ENCODE assay signal across 21 cellular contexts in the genomic region with DNA sequence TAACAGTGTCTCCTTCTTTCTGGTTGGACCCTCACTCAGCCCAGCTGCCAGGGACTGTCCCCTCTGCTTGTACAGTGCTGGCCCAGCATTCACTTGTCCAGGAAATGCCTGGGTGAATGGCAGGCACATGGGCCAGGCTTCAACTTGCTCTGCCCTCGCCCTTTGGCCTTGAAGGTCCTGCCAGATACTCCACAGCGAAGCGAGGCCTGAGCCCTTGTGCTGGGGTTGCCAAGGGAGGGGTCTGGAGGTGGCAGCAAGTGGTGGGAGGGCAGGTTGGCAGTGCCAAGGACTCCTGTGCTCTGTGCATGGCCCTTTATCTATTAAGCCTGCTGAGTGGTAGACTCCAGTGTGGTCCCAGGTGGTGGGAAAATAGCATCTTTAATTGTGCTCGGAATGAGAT.
DNase-seq lines count a peak whose midpoint lies in the region; ATAC-seq and TF ChIP-seq lines count a peak whose summit lies in the region.
"Had no signal": no experiment of that assay in that cellular context is flagged by ENCODE, and none has a peak within 500 bp of the region (broad histone marks: within the 10 kb centered on the region; RNA-seq: fewer than 3 reads in every experiment).

No MANE protein-coding gene starts in this region.

- H3K36me3 ChIP-seq in heart right ventricle (no peaks in the 10 kb centered on the region), WERI-Rb-1 (peaks cover 46% of the 10 kb centered on the region), testis (ENCODE audit: low read depth, missing control alignments) (no peaks in the 10 kb centered on the region)
- H3K36me3 ChIP-seq: BE2C, HAP-1 had no signal

- H3K27me3 ChIP-seq in heart right ventricle (no peaks in the 10 kb centered on the region), WERI-Rb-1 (ENCODE audit: insufficient read depth, low read depth, severe bottlenecking) (no peaks in the 10 kb centered on the region), testis (no peaks in the 10 kb centered on the region)
- H3K27me3 ChIP-seq: BE2C had no signal

- H3K9me3 Mint-ChIP-seq in nephron progenitor cell = no peaks in the 10 kb centered on the region
- H3K9me3 Mint-ChIP-seq: CD4-positive, alpha-beta T cell had no signal

- peaks cover 19% of the 10 kb centered on the region for H3K27me3 Mint-ChIP-seq in nephron progenitor cell (ENCODE audit: low read depth, poor library complexity)
- H3K27me3 Mint-ChIP-seq: CD4-positive, alpha-beta T cell had no signal

- peak overlapping the region; percentile 80 for H3K27ac Mint-ChIP-seq in nephron progenitor cell
- H3K27ac Mint-ChIP-seq: CD4-positive, alpha-beta T cell had no signal

- DNase-seq in heart right ventricle (no peak), cardiac septum (ENCODE audit: low spot score) (no peak), WERI-Rb-1 (no peak), nephron progenitor cell (no peak), testis (peak; percentile 62)
- DNase-seq in activated CD8-positive, alpha-beta memory T cell treated with anti-CD3 and anti-CD28 coated beads for 24 hours = no peak
- no peak for DNase-seq in activated naive CD4-positive, alpha-beta T cell treated with Interleukin-2 at 50 U/mL for 16 hours
- DNase-seq: BE2C; CD4-positive, alpha-beta T cell; DMS153; GDM1; IMR-90; NCI-H1092; NCI-H1436 treated with DMSO at 0.1 percent for 48 hours; NCI-H2029; NCI-H345; NCI-H524 treated with DMSO at 0.1 percent for 48 hours had no signal

- TF ChIP-seq CTCF in heart right ventricle (IDR thresholded peaks at IDR 0.05) (no peak), WERI-Rb-1 (IDR thresholded peaks at IDR 0.05; ENCODE audit: low read depth, low read length) (no peak), nephron progenitor cell (IDR thresholded peaks at IDR 0.05) (no peak), testis (IDR thresholded peaks at IDR 0.05) (no peak)

- TF ChIP-seq POLR2A in testis (IDR thresholded peaks at IDR 0.05) = no peak

- H3K27ac ChIP-seq in heart right ventricle (peak overlapping the region in 6 of 10 donors; percentile 6 to 63 (median 14)), WERI-Rb-1 (peak overlapping the region; percentile 27), testis (peak overlapping the region in 1 of 2 donors; percentile 60)
- H3K27ac ChIP-seq: HL-60 had no signal

- H3K4me3 ChIP-seq in heart right ventricle (no peak overlapping the region), WERI-Rb-1 (ENCODE audit: low read depth, low read length) (no peak overlapping the region), testis (no peak overlapping the region)
- H3K4me3 ChIP-seq: HAP-1 had no signal

- ATAC-seq in heart right ventricle = peak in 1 of 8 donors; percentile 9
- ATAC-seq in HG03280 (IDR thresholded peaks at IDR 0.05; ENCODE audit: unreplicated experiment) = no peak
- ATAC-seq: Panc1 had no signal

- no peak overlapping the region for H3K4me3 Mint-ChIP-seq in nephron progenitor cell
- H3K4me3 Mint-ChIP-seq: CD4-positive, alpha-beta T cell had no signal

- H3K4me1 ChIP-seq in heart right ventricle (peaks cover 15 to 69% (median 55%) of the 10 kb centered on the region in 9 donors), testis (peaks cover 56% of the 10 kb centered on the region)
- H3K4me1 ChIP-seq: HAP-1 had no signal

- WGBS in heart right ventricle, 2 donors = 58 to 78% methylated on average over 4 of the region's 4 CpGs
- 57 to 62% methylated on average over 4 of the region's 4 CpGs for WGBS in testis, 2 donors

- H3K36me3 Mint-ChIP-seq in nephron progenitor cell (ENCODE audit: low read depth) = no peaks in the 10 kb centered on the region

- H3K4me1 Mint-ChIP-seq in nephron progenitor cell = peaks cover 25% of the 10 kb centered on the region

- intact Hi-C loops in heart right ventricle (cut with DNase I) = loop anchor here in 1 of 10 donors (10.0 kb wide), 1 partner anchor 148 kb away; no protein-coding TSS in a partner anchor
- intact Hi-C loops in cardiac septum (cut with DNase I) = no loop called here
- intact Hi-C loops in testis (cut with DNase I; ENCODE audit: low total_unique reads) = no loop called here

- H3K9me3 ChIP-seq in heart right ventricle (no peaks in the 10 kb centered on the region), WERI-Rb-1 (ENCODE audit: severe bottlenecking) (no peaks in the 10 kb centered on the region), testis (no peaks in the 10 kb centered on the region)
- H3K9me3 ChIP-seq: BE2C, HAP-1 had no signal
